8 cellular contexts compared by ENCODE assay signal in genomic region chr11:45665933-45666647, GRCh38. TPM values are rescaled to one million over a fixed set of nuclear protein-coding genes. Genes with fewer than 3 reads are reported as not detected.
DNase-seq lines count a peak whose midpoint lies in the region; ATAC-seq and TF ChIP-seq lines count a peak whose summit lies in the region.

No MANE protein-coding gene starts in this region.

- H3K27ac ChIP-seq in cingulate gyrus (ENCODE audit: low read depth, low read length), result peak overlapping the region; percentile 65
- no peak overlapping the region for H3K27ac ChIP-seq in naive thymus-derived CD4-positive, alpha-beta T cell (ENCODE audit: low read depth, low read length)
- H3K27ac ChIP-seq in upper lobe of right lung, result no peak overlapping the region

- H3K36me3 Mint-ChIP-seq in activated naive CD4-positive, alpha-beta T cell treated with anti-CD3 and anti-CD28 coated beads, Interleukin-2, amount 10 ng/mL, durations not matched to agents 7 days and 5 days, result no peaks in the 10 kb centered on the region
- no peaks in the 10 kb centered on the region for H3K36me3 Mint-ChIP-seq in naive thymus-derived CD4-positive, alpha-beta T cell

- intact Hi-C loops in naive thymus-derived CD4-positive, alpha-beta T cell (cut with micrococcal nuclease), result no loop called here
- intact Hi-C loops in upper lobe of right lung (cut with DNase I), result loop anchor here (10.0 kb wide), 1 partner anchor 291 kb away; no protein-coding TSS in a partner anchor

- TF ChIP-seq CTCF in upper lobe of right lung (IDR thresholded peaks at IDR 0.05), result no peak

- no peak for ATAC-seq in naive thymus-derived CD4-positive, alpha-beta T cell
- peak; percentile 5 for ATAC-seq in upper lobe of right lung
- no peak for ATAC-seq in GM18907 (IDR thresholded peaks at IDR 0.05; ENCODE audit: unreplicated experiment)
- no peak for ATAC-seq in HG02642 (IDR thresholded peaks at IDR 0.05; ENCODE audit: poor library complexity, unreplicated experiment)

- POLR2A ChIA-PET in naive thymus-derived CD4-positive, alpha-beta T cell (lab: Charles Lee), result no interaction called here

- no peaks in the 10 kb centered on the region for H3K9me3 ChIP-seq in naive thymus-derived CD4-positive, alpha-beta T cell (ENCODE audit: control insufficient read depth in 2 of 3, low read length in 3 of 3)
- H3K9me3 ChIP-seq in upper lobe of right lung, result no peaks in the 10 kb centered on the region

- no peak for DNase-seq in activated naive CD4-positive, alpha-beta T cell treated with anti-CD3 and anti-CD28 coated beads, Interleukin-2, amount 10 ng/mL, durations not matched to agents 7 days and 5 days
- DNase-seq in activated naive CD4-positive, alpha-beta T cell treated with anti-CD3 and anti-CD28 coated beads, Interleukin-2, amount 50 U/mL, for 16 hours, result no peak
- DNase-seq in naive thymus-derived CD4-positive, alpha-beta T cell, result no peak
- DNase-seq in upper lobe of right lung (no peak), NCI-H1930 (lab: John Stamatoyannopoulos, UW) (no peak)

- peaks cover 0 to 3% of the 10 kb centered on the region in 2 donors for H3K27me3 ChIP-seq in naive thymus-derived CD4-positive, alpha-beta T cell (ENCODE audit: control insufficient read depth in 2 of 2, insufficient read depth in 2 of 2, low read length in 2 of 2)
- peaks cover 44% of the 10 kb centered on the region for H3K27me3 ChIP-seq in upper lobe of right lung

- H3K4me1 Mint-ChIP-seq in activated naive CD4-positive, alpha-beta T cell treated with anti-CD3 and anti-CD28 coated beads, Interleukin-2, amount 10 ng/mL, durations not matched to agents 7 days and 5 days, result peaks cover 4% of the 10 kb centered on the region
- peaks cover 0 to 4% (median 0%) of the 10 kb centered on the region in 7 donors for H3K4me1 Mint-ChIP-seq in naive thymus-derived CD4-positive, alpha-beta T cell

- no peaks in the 10 kb centered on the region for H3K4me1 ChIP-seq in naive thymus-derived CD4-positive, alpha-beta T cell (ENCODE audit: control insufficient read depth in 2 of 2, insufficient read depth in 2 of 2, low read length in 2 of 2)
- peaks cover 13% of the 10 kb centered on the region for H3K4me1 ChIP-seq in upper lobe of right lung

- no peaks in the 10 kb centered on the region for H3K9me3 Mint-ChIP-seq in activated naive CD4-positive, alpha-beta T cell treated with anti-CD3 and anti-CD28 coated beads, Interleukin-2, amount 10 ng/mL, durations not matched to agents 7 days and 5 days
- H3K9me3 Mint-ChIP-seq in naive thymus-derived CD4-positive, alpha-beta T cell, result no peaks in the 10 kb centered on the region

- no peak overlapping the region for H3K27ac Mint-ChIP-seq in activated naive CD4-positive, alpha-beta T cell treated with anti-CD3 and anti-CD28 coated beads, Interleukin-2, amount 10 ng/mL, durations not matched to agents 7 days and 5 days
- H3K27ac Mint-ChIP-seq in naive thymus-derived CD4-positive, alpha-beta T cell, result no peak overlapping the region

- H3K27me3 Mint-ChIP-seq in activated naive CD4-positive, alpha-beta T cell treated with anti-CD3 and anti-CD28 coated beads, Interleukin-2, amount 10 ng/mL, durations not matched to agents 7 days and 5 days, result peaks cover 93% of the 10 kb centered on the region
- peaks cover 45 to 64% (median 53%) of the 10 kb centered on the region in 5 donors for H3K27me3 Mint-ChIP-seq in naive thymus-derived CD4-positive, alpha-beta T cell

- no peaks in the 10 kb centered on the region for H3K36me3 ChIP-seq in naive thymus-derived CD4-positive, alpha-beta T cell (ENCODE audit: control insufficient read depth in 2 of 3, insufficient read depth in 3 of 3, low read length in 3 of 3)
- no peaks in the 10 kb centered on the region for H3K36me3 ChIP-seq in upper lobe of right lung

- peak overlapping the region; percentile 60 for H3K4me3 Mint-ChIP-seq in activated naive CD4-positive, alpha-beta T cell treated with anti-CD3 and anti-CD28 coated beads, Interleukin-2, amount 10 ng/mL, durations not matched to agents 7 days and 5 days
- H3K4me3 Mint-ChIP-seq in naive thymus-derived CD4-positive, alpha-beta T cell, result peak overlapping the region in 9 of 10 donors; percentile 44 to 83 (median 71)

- CTCF ChIA-PET in activated naive CD4-positive, alpha-beta T cell treated with anti-CD3 and anti-CD28 coated beads, Interleukin-2, amount 10 ng/mL, durations not matched to agents 7 days and 5 days (lab: Charles Lee), result interaction anchor here (1.6 to 2.8 kb wide), 2 partner anchors 11 to 105 kb away, joined by 4 to 11 read pairs; no protein-coding TSS in a partner anchor
- CTCF ChIA-PET in naive thymus-derived CD4-positive, alpha-beta T cell (lab: Charles Lee), result interaction anchor here (1.4 kb wide), 1 partner anchor 10 kb away, joined by 3 read pairs; no protein-coding TSS in a partner anchor

- no peak overlapping the region for H3K4me3 ChIP-seq in naive thymus-derived CD4-positive, alpha-beta T cell (ENCODE audit: low read length)
- peak overlapping the region; percentile 57 for H3K4me3 ChIP-seq in upper lobe of right lung

RNA-seq across cellular contexts. Expression of gene CHST1, which starts 0.7 kb away (rescaled TPM):
- not detected for total RNA-seq in naive thymus-derived CD4-positive, alpha-beta T cell
- not detected for polyA plus RNA-seq in naive thymus-derived CD4-positive, alpha-beta T cell
- 4.9 TPM for total RNA-seq in upper lobe of right lung
